2 cellular contexts compared by ENCODE assay signal in the genomic region with DNA sequence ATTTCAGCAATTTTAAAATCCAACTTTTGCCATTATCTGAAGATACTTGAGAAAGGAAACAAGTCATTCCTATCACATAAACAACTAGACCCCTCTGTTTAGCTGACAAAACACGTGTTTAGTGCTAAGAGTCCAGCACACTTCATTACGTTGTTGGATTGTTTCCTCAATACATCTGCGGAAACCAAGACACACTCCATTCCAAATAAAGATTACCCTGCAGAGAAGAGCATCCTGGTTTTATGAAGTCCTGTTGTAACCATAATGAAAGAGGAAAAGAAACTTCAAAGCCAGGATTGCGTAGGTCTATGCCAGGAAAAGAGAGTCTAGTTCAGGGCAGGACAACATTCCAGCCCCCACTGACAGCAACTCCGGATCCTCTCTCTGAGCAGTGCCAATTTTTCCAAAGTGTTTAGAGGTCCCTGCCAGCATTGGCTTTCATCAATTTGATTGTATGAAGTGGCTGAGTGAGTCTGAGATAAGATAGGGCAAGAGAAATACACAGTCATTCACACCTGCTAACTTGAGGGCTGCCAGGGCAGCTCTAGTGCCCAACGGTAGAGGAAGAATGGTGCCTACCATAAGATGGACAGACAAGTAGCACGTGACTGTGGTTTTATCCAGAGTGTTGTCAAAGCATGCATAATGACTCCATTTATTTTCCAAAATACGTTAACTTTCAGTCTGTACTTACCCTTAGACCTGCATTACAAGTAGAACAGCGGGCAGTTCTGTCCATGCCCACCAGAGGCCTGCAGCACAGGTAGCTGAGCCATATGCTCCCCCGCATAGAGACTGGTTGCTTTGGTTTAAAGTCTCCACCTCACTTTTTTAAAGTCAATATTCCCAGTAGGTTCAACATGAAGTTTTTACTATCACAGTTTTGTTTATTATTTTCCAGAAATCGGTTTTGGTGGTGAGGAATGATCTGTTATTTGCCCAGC.
TF ChIP-seq lines count a peak whose summit lies in the region.

No MANE protein-coding gene starts in this region.

TF ChIP-seq in GM23338, 12 proteins besides CTCF, POLR2A, EP300 and RAD21 (continues in another document):
- no peak for TF ChIP-seq POLR2AphosphoS5 (IDR thresholded peaks at IDR 0.05; ENCODE audit: low read depth)
- TF ChIP-seq ETS1 (IDR thresholded peaks at IDR 0.05): no peak
- TF ChIP-seq, protein P1, sequence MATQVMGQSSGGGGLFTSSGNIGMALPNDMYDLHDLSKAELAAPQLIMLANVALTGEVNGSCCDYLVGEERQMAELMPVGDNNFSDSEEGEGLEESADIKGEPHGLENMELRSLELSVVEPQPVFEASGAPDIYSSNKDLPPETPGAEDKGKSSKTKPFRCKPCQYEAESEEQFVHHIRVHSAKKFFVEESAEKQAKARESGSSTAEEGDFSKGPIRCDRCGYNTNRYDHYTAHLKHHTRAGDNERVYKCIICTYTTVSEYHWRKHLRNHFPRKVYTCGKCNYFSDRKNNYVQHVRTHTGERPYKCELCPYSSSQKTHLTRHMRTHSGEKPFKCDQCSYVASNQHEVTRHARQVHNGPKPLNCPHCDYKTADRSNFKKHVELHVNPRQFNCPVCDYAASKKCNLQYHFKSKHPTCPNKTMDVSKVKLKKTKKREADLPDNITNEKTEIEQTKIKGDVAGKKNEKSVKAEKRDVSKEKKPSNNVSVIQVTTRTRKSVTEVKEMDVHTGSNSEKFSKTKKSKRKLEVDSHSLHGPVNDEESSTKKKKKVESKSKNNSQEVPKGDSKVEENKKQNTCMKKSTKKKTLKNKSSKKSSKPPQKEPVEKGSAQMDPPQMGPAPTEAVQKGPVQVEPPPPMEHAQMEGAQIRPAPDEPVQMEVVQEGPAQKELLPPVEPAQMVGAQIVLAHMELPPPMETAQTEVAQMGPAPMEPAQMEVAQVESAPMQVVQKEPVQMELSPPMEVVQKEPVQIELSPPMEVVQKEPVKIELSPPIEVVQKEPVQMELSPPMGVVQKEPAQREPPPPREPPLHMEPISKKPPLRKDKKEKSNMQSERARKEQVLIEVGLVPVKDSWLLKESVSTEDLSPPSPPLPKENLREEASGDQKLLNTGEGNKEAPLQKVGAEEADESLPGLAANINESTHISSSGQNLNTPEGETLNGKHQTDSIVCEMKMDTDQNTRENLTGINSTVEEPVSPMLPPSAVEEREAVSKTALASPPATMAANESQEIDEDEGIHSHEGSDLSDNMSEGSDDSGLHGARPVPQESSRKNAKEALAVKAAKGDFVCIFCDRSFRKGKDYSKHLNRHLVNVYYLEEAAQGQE (IDR thresholded peaks at IDR 0.05; ENCODE audit: unreplicated experiment): no peak
- no peak for TF ChIP-seq NANOG (IDR thresholded peaks at IDR 0.05; ENCODE audit: borderline replicate concordance)
- no peak for TF ChIP-seq EZH2phosphoT487 (IDR thresholded peaks at IDR 0.05; ENCODE audit: unreplicated experiment)
- TF ChIP-seq JUNB (IDR thresholded peaks at IDR 0.05; ENCODE audit: unreplicated experiment): no peak
- TF ChIP-seq ZNF331 (CRISPR knock-in tag; IDR thresholded peaks at IDR 0.05; ENCODE audit: low read depth): no peak
- TF ChIP-seq STAT1 (IDR thresholded peaks at IDR 0.05; ENCODE audit: unreplicated experiment): no peak
- no peak for TF ChIP-seq EZH2 (IDR thresholded peaks at IDR 0.05; ENCODE audit: low read depth, unreplicated experiment)
- TF ChIP-seq CREB1 (CRISPR knock-in tag; IDR thresholded peaks at IDR 0.05; ENCODE audit: low read depth): no peak
- TF ChIP-seq ZNF114 (CRISPR knock-in tag; IDR thresholded peaks at IDR 0.05): no peak

TF ChIP-seq in GM12878, 131 proteins besides CTCF, POLR2A, EP300 and RAD21:
- TF ChIP-seq JUND (IDR thresholded peaks at IDR 0.05; ENCODE audit: low read depth, low read length) (no peak), BHLHE40 (IDR thresholded peaks at IDR 0.05; ENCODE audit: borderline replicate concordance in 1 of 2, low read depth in 2 of 2, low read length in 1 of 2) (0 out of 4 replicates have a peak, but pooled peaks of 1 of the 2 experiments have one; percentile 9)
